Comparison of ENCODE assay signal across 27 cellular contexts in the genomic region with DNA sequence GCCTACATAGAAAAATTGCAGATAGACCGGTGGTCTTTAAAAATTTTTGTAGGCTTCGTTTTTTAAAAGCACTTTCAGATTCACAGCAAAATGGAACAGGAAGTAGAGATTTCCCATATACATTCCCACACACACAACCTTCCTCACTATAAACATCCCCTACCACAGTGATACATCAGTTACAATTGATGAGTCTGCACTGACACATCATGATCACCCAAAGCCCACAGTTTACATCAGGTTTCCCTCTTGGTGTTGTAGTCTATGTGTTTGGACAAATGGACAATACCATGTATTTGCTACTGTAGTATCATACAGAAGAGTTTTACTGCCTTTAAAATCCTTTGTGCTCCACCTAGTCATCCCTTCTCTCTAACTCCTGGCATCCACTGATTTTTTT.
A peak's percentile ranks its signal among the peaks of the same experiment; 100 is the strongest.
DNase-seq lines count a peak whose midpoint lies in the region; ATAC-seq and TF ChIP-seq lines count a peak whose summit lies in the region.
"Had no signal": no experiment of that assay in that cellular context is flagged by ENCODE, and none has a peak within 500 bp of the region (broad histone marks: within the 10 kb centered on the region; RNA-seq: fewer than 3 reads in every experiment).

No MANE protein-coding gene starts in this region.

- peaks cover 11% of the 10 kb centered on the region for H3K27me3 Mint-ChIP-seq in activated T-helper 17 cell treated with anti-CD3 and anti-CD28 coated beads, Interleukin-2, amount 50 U/mL, for 72 hours
- no peaks in the 10 kb centered on the region for H3K27me3 Mint-ChIP-seq in activated T-helper 2 cell treated with anti-CD3 and anti-CD28 coated beads, Interferon-gamma antibody, Interleukin-2, Interleukin-4, amounts not matched to agents 10 μg/mL and 5 μg/mL and 100 μg/mL, durations not matched to agents 14 hours and 24 hours and 36 hours (ENCODE audit: low read depth)

- no peak for TF ChIP-seq CTCF in IMR-90 (conservative IDR thresholded peaks at IDR 0.05; ENCODE audit: low read depth, low read length)

- no peak overlapping the region for H2BK15ac ChIP-seq in IMR-90 (ENCODE audit: low read depth, low read length)

- H3K27ac Mint-ChIP-seq in activated T-helper 17 cell treated with anti-CD3 and anti-CD28 coated beads, Interleukin-2, amount 50 U/mL, for 72 hours: no peak overlapping the region
- no peak overlapping the region for H3K27ac Mint-ChIP-seq in activated T-helper 2 cell treated with anti-CD3 and anti-CD28 coated beads, Interferon-gamma antibody, Interleukin-2, Interleukin-4, amounts not matched to agents 10 μg/mL and 5 μg/mL and 100 μg/mL, durations not matched to agents 14 hours and 24 hours and 36 hours
- H3K27ac Mint-ChIP-seq: CD8-positive, alpha-beta T cell; H9; HFFc6; T-helper 1 cell treated with Interleukin-12 subunit alpha and Interleukin-12 subunit beta and Interleukin-4 antibody, amounts not matched to agents 30 μg/mL and 1 μg/mL, for 36 hours had no signal

- no peak overlapping the region for H3K4me2 ChIP-seq in IMR-90 (ENCODE audit: low read depth, low read length)
- H3K4me2 ChIP-seq: A549 had no signal

- POLR2A ChIA-PET in IMR-90 (lab: Charles Lee; ENCODE audit: unreplicated experiment): no interaction called here

- in situ Hi-C loops in IMR-90 (cut with MboI; ENCODE audit: low sequenced_read_pairs): no loop called here

- no peaks in the 10 kb centered on the region for H3K4me1 ChIP-seq in IMR-90 (ENCODE audit: control insufficient read depth, insufficient read depth, low read length)
- H3K4me1 ChIP-seq: A549, Caco-2 had no signal

- H2AFZ ChIP-seq in IMR-90 (replicated peaks; ENCODE audit: low read length, poor library complexity): no peak overlapping the region

- no peak overlapping the region for H3K56ac ChIP-seq in IMR-90 (ENCODE audit: extremely low read depth, insufficient read depth, low read length)

- H2BK20ac ChIP-seq in IMR-90 (ENCODE audit: low read depth, low read length): no peak overlapping the region

- no peaks in the 10 kb centered on the region for H3K79me1 ChIP-seq in IMR-90 (ENCODE audit: low read depth in 1 of 2, low read length in 2 of 2)

- H4K91ac ChIP-seq in IMR-90 (ENCODE audit: insufficient read depth, low read depth, low read length): no peak overlapping the region

- H4K8ac ChIP-seq in IMR-90 (ENCODE audit: low read depth in 2 of 2, low read length in 2 of 2): no peak overlapping the region

- no peaks in the 10 kb centered on the region for H3K36me3 ChIP-seq in IMR-90 (ENCODE audit: control insufficient read depth, insufficient read depth, low read length)

- intact Hi-C loops in IMR-90 (cut with micrococcal nuclease): no loop called here
- intact Hi-C loops in activated T-helper 2 cell treated with anti-CD3 and anti-CD28 coated beads, Interferon-gamma antibody, Interleukin-2, Interleukin-4, amounts not matched to agents 10 μg/mL and 5 μg/mL and 100 μg/mL, durations not matched to agents 14 hours and 24 hours and 36 hours (cut with micrococcal nuclease): no loop called here

- peaks cover 3% of the 10 kb centered on the region for H3K9me3 Mint-ChIP-seq in activated T-helper 17 cell treated with anti-CD3 and anti-CD28 coated beads, Interleukin-2, amount 50 U/mL, for 72 hours
- no peaks in the 10 kb centered on the region for H3K9me3 Mint-ChIP-seq in activated T-helper 2 cell treated with anti-CD3 and anti-CD28 coated beads, Interferon-gamma antibody, Interleukin-2, Interleukin-4, amounts not matched to agents 10 μg/mL and 5 μg/mL and 100 μg/mL, durations not matched to agents 14 hours and 24 hours and 36 hours
- H3K9me3 Mint-ChIP-seq: CD8-positive, alpha-beta T cell; H9; T-helper 1 cell treated with Interleukin-12 subunit alpha and Interleukin-12 subunit beta and Interleukin-4 antibody, amounts not matched to agents 30 μg/mL and 1 μg/mL, for 36 hours had no signal

- H3K27me3 ChIP-seq in IMR-90 (ENCODE audit: control insufficient read depth, insufficient read depth, low read length): no peaks in the 10 kb centered on the region

- no peak overlapping the region for H3K23ac ChIP-seq in IMR-90 (ENCODE audit: low read depth, low read length)

- no peaks in the 10 kb centered on the region for H4K20me1 ChIP-seq in IMR-90 (ENCODE audit: insufficient read depth, low read length)

- no peak overlapping the region for H3K18ac ChIP-seq in IMR-90 (ENCODE audit: low read depth, low read length)

- ATAC-seq in IMR-90 (ENCODE audit: low read depth) (no peak), GM21423 (IDR thresholded peaks at IDR 0.05; ENCODE audit: unreplicated experiment) (no peak)
- peak; percentile 32 for ATAC-seq in activated T-helper 17 cell treated with anti-CD3 and anti-CD28 coated beads, Interleukin-2, amount 50 U/mL, for 72 hours (replicated peaks)
- ATAC-seq: A549; CD8-positive, alpha-beta T cell; Panc1 had no signal

- no TSS peak for BruUV-seq in IMR-90 (replicated peaks; lab: Mats Ljungman, UMichigan)

- no peak overlapping the region for H3K4me3 Mint-ChIP-seq in activated T-helper 17 cell treated with anti-CD3 and anti-CD28 coated beads, Interleukin-2, amount 50 U/mL, for 72 hours
- H3K4me3 Mint-ChIP-seq in activated T-helper 2 cell treated with anti-CD3 and anti-CD28 coated beads, Interferon-gamma antibody, Interleukin-2, Interleukin-4, amounts not matched to agents 10 μg/mL and 5 μg/mL and 100 μg/mL, durations not matched to agents 14 hours and 24 hours and 36 hours (ENCODE audit: low read depth): no peak overlapping the region
- H3K4me3 Mint-ChIP-seq: CD8-positive, alpha-beta T cell; H9; HFFc6; T-helper 1 cell treated with Interleukin-12 subunit alpha and Interleukin-12 subunit beta and Interleukin-4 antibody, amounts not matched to agents 30 μg/mL and 1 μg/mL, for 36 hours had no signal

- TF ChIP-seq RAD21 in IMR-90 (IDR thresholded peaks at IDR 0.05; ENCODE audit: low read length): no peak

- H4K5ac ChIP-seq in IMR-90 (ENCODE audit: low read depth, low read length): no peak overlapping the region

- no peak overlapping the region for H3K9ac ChIP-seq in IMR-90 (ENCODE audit: low read depth, low read length)

- no peak overlapping the region for H3K14ac ChIP-seq in IMR-90 (replicated peaks; ENCODE audit: low read depth, low read length)

- no peak for TF ChIP-seq POLR2A in IMR-90 (IDR thresholded peaks at IDR 0.05; ENCODE audit: low read depth, low read length)

- no peaks in the 10 kb centered on the region for H3K9me1 ChIP-seq in IMR-90 (ENCODE audit: insufficient read depth, low read length)

- no CpG with 5 or more reads among the region's 2 CpGs for WGBS in IMR-90 (ENCODE audit: extremely low coverage in 2 of 2, insufficient read length in 1 of 2), 2 experiments

- dilution Hi-C loops in IMR-90 (cut with HindIII; ENCODE audit: low sequenced_read_pairs, unreplicated experiment): no loop called here

- no peak overlapping the region for H3K4me3 ChIP-seq in IMR-90 (ENCODE audit: insufficient read depth, low read depth, low read length)
- H3K4me3 ChIP-seq: A549, SK-N-MC had no signal

- H3K36me3 Mint-ChIP-seq in activated T-helper 17 cell treated with anti-CD3 and anti-CD28 coated beads, Interleukin-2, amount 50 U/mL, for 72 hours (ENCODE audit: low read depth): no peaks in the 10 kb centered on the region
- no peaks in the 10 kb centered on the region for H3K36me3 Mint-ChIP-seq in activated T-helper 2 cell treated with anti-CD3 and anti-CD28 coated beads, Interferon-gamma antibody, Interleukin-2, Interleukin-4, amounts not matched to agents 10 μg/mL and 5 μg/mL and 100 μg/mL, durations not matched to agents 14 hours and 24 hours and 36 hours (ENCODE audit: low read depth)
- H3K36me3 Mint-ChIP-seq: CD8-positive, alpha-beta T cell had no signal

- no peak overlapping the region for H3K27ac ChIP-seq in IMR-90 (ENCODE audit: insufficient read depth, low read length)
- H3K27ac ChIP-seq: A549, C4-2B, SK-N-MC had no signal

- no peak overlapping the region for H3K4ac ChIP-seq in IMR-90 (ENCODE audit: low read depth, low read length)

- CTCF ChIA-PET in IMR-90 (lab: Yijun Ruan, JAX): no interaction called here

- H3K4me1 Mint-ChIP-seq in activated T-helper 17 cell treated with anti-CD3 and anti-CD28 coated beads, Interleukin-2, amount 50 U/mL, for 72 hours: no peaks in the 10 kb centered on the region
- H3K4me1 Mint-ChIP-seq in activated T-helper 2 cell treated with anti-CD3 and anti-CD28 coated beads, Interferon-gamma antibody, Interleukin-2, Interleukin-4, amounts not matched to agents 10 μg/mL and 5 μg/mL and 100 μg/mL, durations not matched to agents 14 hours and 24 hours and 36 hours (ENCODE audit: low read depth): no peaks in the 10 kb centered on the region

- no peak overlapping the region for H2BK120ac ChIP-seq in IMR-90 (ENCODE audit: low read depth, low read length)

- H2AK5ac ChIP-seq in IMR-90 (ENCODE audit: low read depth, low read length): no peak overlapping the region

- H3K9me3 ChIP-seq in IMR-90 (ENCODE audit: control insufficient read depth, insufficient read depth, low read length): no peaks in the 10 kb centered on the region
- H3K9me3 ChIP-seq: A549, Caco-2 had no signal

- no peak overlapping the region for H2BK5ac ChIP-seq in IMR-90 (ENCODE audit: low read depth, low read length, poor library complexity, severe bottlenecking)

- peak; percentile 28 for DNase-seq in ELR (ENCODE audit: low read depth)
- peak; percentile 5 for DNase-seq in IMR-90
- DNase-seq in activated T-helper 2 cell treated with anti-CD3 and anti-CD28 coated beads, Interferon-gamma antibody, Interleukin-2, Interleukin-4, amounts not matched to agents 10 μg/mL and 5 μg/mL and 100 μg/mL, durations not matched to agents 14 hours and 24 hours and 36 hours (ENCODE audit: low spot score): no peak
- DNase-seq in HuH-7 (ENCODE audit: low spot score): no peak
- DNase-seq in KG1 (lab: John Stamatoyannopoulos, UW): no peak
- DNase-seq: AML-193; Caco-2; CD8-positive, alpha-beta T cell; EL; GF-D8; H9; HFFc6; Karpas-422; NCI-H1417; NCI-H1694; NCI-H2029 treated with DMSO at 0.1 percent for 48 hours; NCI-H446 treated with DMSO at 0.1 percent for 48 hours; NCI-H526; NCI-H82; SHP77 treated with DMSO at 0.1 percent for 48 hours had no signal

- no peak overlapping the region for H2AK9ac ChIP-seq in IMR-90 (replicated peaks; ENCODE audit: low read depth, low read length, poor library complexity)

TF ChIP-seq in IMR-90, 13 proteins besides CTCF, POLR2A, EP300 and RAD21:
- no peak for TF ChIP-seq MAZ (IDR thresholded peaks at IDR 0.05; ENCODE audit: borderline replicate concordance, low read depth, low read length)
- TF ChIP-seq CEBPB (IDR thresholded peaks at IDR 0.05; ENCODE audit: low read depth, low read length): no peak
- TF ChIP-seq MAFK (IDR thresholded peaks at IDR 0.05; ENCODE audit: low read depth, low read length): no peak

Comparison
In these comparisons a context has a peak if more than half of its experiments do, and no peak if none do; other contexts are left out.
1. DNase-seq: peak in ELR (single experiment) and IMR-90 (single experiment); none in activated T-helper 2 cell treated with anti-CD3 and anti-CD28 coated beads, Interferon-gamma antibody, Interleukin-2, Interleukin-4, amounts not matched to agents 10 μg/mL and 5 μg/mL and 100 μg/mL, durations not matched to agents 14 hours and 24 hours and 36 hours (single experiment), HuH-7 (single experiment) and KG1 (single experiment).